ENCODE assay signal across 8 cellular contexts in the genomic region with DNA sequence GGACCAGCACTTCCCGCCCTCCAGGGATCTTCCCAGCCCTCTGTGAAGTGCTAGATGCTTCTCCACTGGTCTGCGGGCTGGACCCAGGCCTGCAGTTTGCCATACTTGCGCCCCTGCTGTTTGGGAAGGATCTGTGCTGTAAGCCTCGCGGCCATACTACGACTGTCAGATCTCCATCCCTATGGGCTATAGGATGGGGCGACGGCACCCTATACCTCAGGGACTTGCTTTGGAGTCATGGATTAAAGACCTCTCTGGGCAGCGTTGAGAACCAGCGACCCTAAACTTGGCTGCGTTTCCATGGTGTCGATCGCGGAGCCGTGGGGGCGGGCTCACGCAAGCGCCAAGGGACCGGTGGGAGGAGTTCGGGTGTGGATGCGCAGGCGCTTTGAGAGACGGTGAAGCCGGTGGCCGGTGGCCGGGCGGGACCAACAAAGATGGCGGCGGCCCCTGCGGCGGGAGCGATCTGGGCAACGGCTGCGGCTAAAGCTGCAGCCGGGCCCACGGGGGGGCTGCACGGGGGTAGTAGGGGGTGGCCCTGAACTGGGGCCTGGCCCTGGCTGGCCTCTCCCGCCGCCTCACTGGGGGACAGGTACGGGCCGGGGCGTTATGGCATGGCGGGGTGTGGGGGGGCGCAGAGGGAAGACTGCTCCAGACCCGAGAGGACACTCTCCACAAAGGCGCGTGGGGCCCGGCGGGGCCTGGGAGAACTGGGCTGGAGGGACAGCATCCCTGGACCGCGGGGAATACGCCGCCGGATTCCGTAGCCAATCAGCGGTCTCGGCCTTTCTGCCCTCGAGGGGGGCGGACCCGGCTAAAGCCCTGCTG. TPM values are rescaled to one million over a fixed set of nuclear protein-coding genes. Genes with fewer than 3 reads are reported as not detected.
DNase-seq lines count a peak whose midpoint lies in the region; ATAC-seq and FAIRE-seq lines count a peak whose summit lies in the region.

A gene with protein sequence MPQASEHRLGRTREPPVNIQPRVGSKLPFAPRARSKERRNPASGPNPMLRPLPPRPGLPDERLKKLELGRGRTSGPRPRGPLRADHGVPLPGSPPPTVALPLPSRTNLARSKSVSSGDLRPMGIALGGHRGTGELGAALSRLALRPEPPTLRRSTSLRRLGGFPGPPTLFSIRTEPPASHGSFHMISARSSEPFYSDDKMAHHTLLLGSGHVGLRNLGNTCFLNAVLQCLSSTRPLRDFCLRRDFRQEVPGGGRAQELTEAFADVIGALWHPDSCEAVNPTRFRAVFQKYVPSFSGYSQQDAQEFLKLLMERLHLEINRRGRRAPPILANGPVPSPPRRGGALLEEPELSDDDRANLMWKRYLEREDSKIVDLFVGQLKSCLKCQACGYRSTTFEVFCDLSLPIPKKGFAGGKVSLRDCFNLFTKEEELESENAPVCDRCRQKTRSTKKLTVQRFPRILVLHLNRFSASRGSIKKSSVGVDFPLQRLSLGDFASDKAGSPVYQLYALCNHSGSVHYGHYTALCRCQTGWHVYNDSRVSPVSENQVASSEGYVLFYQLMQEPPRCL (plus strand): TSS at position 414 of the 828 bp plus-strand sequence. CDS start 1,141 bp downstream, outside the sequence.

- peaks cover 53% of the 10 kb centered on the region for H3K4me1 ChIP-seq in Karpas-422 (ENCODE audit: low read length)

- ATAC-seq in GM21786 (IDR thresholded peaks at IDR 0.05; ENCODE audit: unreplicated experiment) (peak; percentile 87), esophagus mucosa (peak; percentile 90)

- no peaks in the 10 kb centered on the region for H3K27me3 ChIP-seq in Karpas-422 (ENCODE audit: low read length)

- DNase-seq in DMS79 (lab: John Stamatoyannopoulos, UW), result peak; percentile 73
- peak; percentile 97 for DNase-seq in Karpas-422
- DNase-seq in RCC 7860 (ENCODE audit: low spot score), result peak; percentile 75
- DNase-seq in activated T-cell treated with anti-CD3 and anti-CD28 coated beads, Interleukin-2, amount 50 U/mL, for 48 hours, result peak; percentile 95
- DNase-seq in myocyte (ENCODE audit: low read depth), result peak; percentile 93
- DNase-seq in stimulated activated CD8-positive, alpha-beta memory T cell treated with anti-CD3 and anti-CD28 coated beads, Interleukin-7, amount 100 ng/mL, for 48 hours (ENCODE audit: extremely low read depth in 1 of 2, low read depth in 1 of 2), result peak; percentile 83 to 89

- H3K79me2 ChIP-seq in Karpas-422 (ENCODE audit: low read length), result peaks cover 34% of the 10 kb centered on the region

- H3K36me3 ChIP-seq in Karpas-422 (ENCODE audit: insufficient read depth, low read length), result 0 out of 2 replicates have a peak, but pooled peaks cover 3% of the 10 kb centered on the region

- H3K4me2 ChIP-seq in Karpas-422 (ENCODE audit: low read depth, low read length, poor library complexity, severe bottlenecking), result peak within 1 kb of the TSS; percentile 98

- H3K9me3 ChIP-seq in Karpas-422 (ENCODE audit: low read length), result no peaks in the 10 kb centered on the region

- peak within 1 kb of the TSS; percentile 74 for H3K27ac ChIP-seq in Karpas-422 (ENCODE audit: low read length)

- no peaks in the 10 kb centered on the region for H3K9me2 ChIP-seq in Karpas-422 (replicated peaks; ENCODE audit: insufficient read depth, low read length)

- H2AFZ ChIP-seq in Karpas-422 (ENCODE audit: low read length), result peak within 1 kb of the TSS; percentile 69; the same call in 1 of the 2 replicates

- peak within 1 kb of the TSS; percentile 95 for H3K4me3 ChIP-seq in Karpas-422 (ENCODE audit: low read length)

- H3K9ac ChIP-seq in Karpas-422 (ENCODE audit: low read length), result peak within 1 kb of the TSS; percentile 98

- H4K20me1 ChIP-seq in Karpas-422 (ENCODE audit: insufficient read depth, low read depth, low read length), result no peaks in the 10 kb centered on the region

- FAIRE-seq in RCC 7860 (lab: Jason Lieb, UNC), result no peak

RNA-seq across cellular contexts. Expression of the gene that starts here (rescaled TPM):
- total RNA-seq in Karpas-422 (2014; rRNA removed; shearing (Covaris generic); ENCODE audit: low replicate concordance), result 21.9 and 43.9 TPM in 2 replicates
- 15.6 TPM for total RNA-seq in esophagus mucosa
- total RNA-seq in myocyte, result 11.1 and 11.5 TPM in 2 replicates
- polyA plus RNA-seq in myocyte (2012), result 16.2 TPM

Comparison
In these comparisons a context has a peak if more than half of its experiments do, and no peak if none do; other contexts are left out.
1. Peak in every context shown above with its lines: DNase-seq, ATAC-seq, H3K4me3 ChIP-seq and H3K27ac ChIP-seq.